ENCODE assay signal across 17 cellular contexts in genomic region chrX:68648960-68649359, GRCh38. TPM values are rescaled to one million over a fixed set of nuclear protein-coding genes. Genes with fewer than 3 reads are reported as not detected.
DNase-seq lines count a peak whose midpoint lies in the region; ATAC-seq and TF ChIP-seq lines count a peak whose summit lies in the region.
"Had no signal": no experiment of that assay in that cellular context is flagged by ENCODE, and none has a peak within 500 bp of the region (broad histone marks: within the 10 kb centered on the region; RNA-seq: fewer than 3 reads in every experiment).

No MANE protein-coding gene starts in this region.

- H3K36me3 ChIP-seq in H7 (replicated peaks; ENCODE audit: control insufficient read depth, insufficient read depth, low read length) = no peaks in the 10 kb centered on the region
- H3K36me3 ChIP-seq: BLaER1, sigmoid colon had no signal

- in situ Hi-C loops in SK-MEL-5 (cut with HindIII; ENCODE audit: low pct_unique_long_range_greater_than_20kb, low sequenced_read_pairs) = no loop called here

- intact Hi-C loops in posterior vena cava (cut with DNase I) = no loop called here

- TF ChIP-seq CTCF in foreskin fibroblast (IDR thresholded peaks at IDR 0.05; ENCODE audit: low read depth, low read length) = no peak

- DNase-seq in H7 = peak; percentile 45
- DNase-seq in SK-MEL-5 (ENCODE audit: low read depth, low spot score) = peak; percentile 30
- DNase-seq in foreskin melanocyte = peak; percentile 30
- peak; percentile 50 for DNase-seq in posterior vena cava (ENCODE audit: low spot score)
- DNase-seq in DMS79 (lab: John Stamatoyannopoulos, UW) = no peak
- no peak for DNase-seq in foreskin fibroblast
- no peak for DNase-seq in HK-2 (ENCODE audit: unreplicated experiment)
- DNase-seq: activated CD4-positive, alpha-beta T cell treated with anti-CD3 and anti-CD28 coated beads for 1 hour; activated CD8-positive, alpha-beta memory T cell treated with anti-CD3 and anti-CD28 coated beads, Interleukin-2, amount 50 U/mL, for 4 hours; activated naive CD4-positive, alpha-beta T cell; DMS53; NCI-H1105 treated with DMSO at 0.1 percent for 48 hours; occipital lobe; sigmoid colon; stimulated activated CD4-positive, alpha-beta T cell treated with anti-CD3 and anti-CD28 coated beads, Interleukin-4, amount 100 ng/mL, for 1 hour had no signal

- no peak for ATAC-seq in HG03108 (IDR thresholded peaks at IDR 0.05; ENCODE audit: unreplicated experiment)

- peaks cover 4% of the 10 kb centered on the region for H3K27me3 ChIP-seq in H7 (ENCODE audit: control insufficient read depth, insufficient read depth, low read length)
- H3K27me3 ChIP-seq: sigmoid colon had no signal

- no peak overlapping the region for H3K4me3 ChIP-seq in H7 (ENCODE audit: insufficient read depth, low read depth, low read length)
- H3K4me3 ChIP-seq in foreskin fibroblast (ENCODE audit: low read depth in 1 of 2, low read length in 2 of 2) = no peak overlapping the region
- H3K4me3 ChIP-seq: BLaER1, sigmoid colon had no signal

RNA-seq across cellular contexts. Expression of gene STARD8, which starts 1.5 kb away (rescaled TPM):
- 9.5 and 16.1 TPM in 2 replicates for total RNA-seq in H7 (2014; rRNA removed; shearing (Covaris generic))
- total RNA-seq in SK-MEL-5 (2014; rRNA removed; shearing (Covaris generic)) = 0.34 and 0.48 TPM in 2 replicates
- 0.89 and 1.3 TPM in 2 replicates for polyA plus RNA-seq in SK-MEL-5 (2015; cell fraction: cytosol; rRNA removed)
- 0.76 and 2.0 TPM in 2 replicates for polyA plus RNA-seq in SK-MEL-5 (2015; cell fraction: nucleus; rRNA removed)
- total RNA-seq in posterior vena cava = 10 to 100 TPM in 1 of 2 donors, 1 to 10 TPM in 1; 9.1 to 14.1 TPM

Comparison
In these comparisons a context has a peak if more than half of its experiments do, and no peak if none do; other contexts are left out.
1. DNase-seq: peak in H7 (single experiment), SK-MEL-5 (single experiment), foreskin melanocyte (single experiment) and posterior vena cava (single experiment); none in DMS79 (single experiment), foreskin fibroblast (0 of 2) and HK-2 (single experiment).